ENCODE assay signal across 10 cellular contexts in genomic region chr9:114607671-114608524, GRCh38. TPM values are rescaled to one million over a fixed set of nuclear protein-coding genes. Genes with fewer than 3 reads are reported as not detected.
DNase-seq lines count a peak whose midpoint lies in the region; ATAC-seq, FAIRE-seq and TF ChIP-seq lines count a peak whose summit lies in the region.
"Had no signal": no experiment of that assay in that cellular context is flagged by ENCODE, and none has a peak within 500 bp of the region (broad histone marks: within the 10 kb centered on the region; RNA-seq: fewer than 3 reads in every experiment).

No MANE protein-coding gene starts in this region.

- H4K8ac ChIP-seq in trophoblast cell (ENCODE audit: low read depth, low read length), result no peak overlapping the region

- FAIRE-seq in GM19239 (lab: Jason Lieb, UNC), result peak; percentile 37

- H3K4me3 ChIP-seq in MM.1S (ENCODE audit: low read length), result no peak overlapping the region
- H3K4me3 ChIP-seq in trophoblast cell (ENCODE audit: low read depth, low read length), result no peak overlapping the region

- no peak overlapping the region for H2BK5ac ChIP-seq in trophoblast cell (ENCODE audit: low read depth, low read length, poor library complexity)

- peak overlapping the region; percentile 59 for H2BK12ac ChIP-seq in trophoblast cell (ENCODE audit: low read length)

- H4K12ac ChIP-seq in trophoblast cell (ENCODE audit: low read depth, low read length), result no peak overlapping the region

- no peak overlapping the region for H3K18ac ChIP-seq in trophoblast cell (ENCODE audit: low read length)

- H3K4me2 ChIP-seq in MM.1S (ENCODE audit: low read depth, low read length), result no peak overlapping the region; the same call in 1 of the 2 replicates
- no peak overlapping the region for H3K4me2 ChIP-seq in trophoblast cell (ENCODE audit: low read length)

- no peak overlapping the region for H3K23ac ChIP-seq in trophoblast cell (ENCODE audit: low read length)

- H2AK5ac ChIP-seq in trophoblast cell (ENCODE audit: low read length), result peak overlapping the region; percentile 44

- ATAC-seq in HG02610 (IDR thresholded peaks at IDR 0.05; ENCODE audit: unreplicated experiment), result peak; percentile 46

- H3K14ac ChIP-seq in trophoblast cell (ENCODE audit: low read length), result no peak overlapping the region

- DNase-seq in GM19239 (ENCODE audit: insufficient read length, low spot score) (no peak), MM.1S (no peak), trophoblast cell (no peak), SW 1271 (lab: John Stamatoyannopoulos, UW) (no peak), COR-L47 (lab: John Stamatoyannopoulos, UW) (no peak), NOMO-1 (lab: John Stamatoyannopoulos, UW; ENCODE audit: unreplicated experiment in 2 of 2) (no peak)
- DNase-seq: activated CD4-positive, alpha-beta T cell treated with anti-CD3 and anti-CD28 coated beads for 4 hours; DND-41; NCI-H1930 had no signal

- no peaks in the 10 kb centered on the region for H4K20me1 ChIP-seq in MM.1S (ENCODE audit: insufficient read depth, low read length)

- H3K9ac ChIP-seq in MM.1S (ENCODE audit: low read length) (no peak overlapping the region), trophoblast cell (ENCODE audit: low read length) (no peak overlapping the region)

- H2AFZ ChIP-seq in MM.1S (ENCODE audit: low read length) (no peak overlapping the region), trophoblast cell (ENCODE audit: insufficient read depth, low read length, poor library complexity) (no peak overlapping the region)

- H3F3A ChIP-seq in MM.1S (ENCODE audit: insufficient read depth, low read length), result peaks cover 26% of the 10 kb centered on the region

- H3K4ac ChIP-seq in trophoblast cell (ENCODE audit: low read depth, low read length), result no peak overlapping the region

- no peaks in the 10 kb centered on the region for H3K9me3 ChIP-seq in MM.1S (replicated peaks; ENCODE audit: insufficient read depth, low read length)
- H3K9me3 ChIP-seq in trophoblast cell (ENCODE audit: insufficient read depth, low read depth, low read length), result no peaks in the 10 kb centered on the region

- no peak overlapping the region for H4K91ac ChIP-seq in trophoblast cell (ENCODE audit: low read depth, low read length)

- H3K9me2 ChIP-seq in MM.1S (replicated peaks; ENCODE audit: insufficient read depth, low read length), result no peaks in the 10 kb centered on the region

- H3K4me1 ChIP-seq in MM.1S (ENCODE audit: low read length) (peaks cover 30% of the 10 kb centered on the region), trophoblast cell (ENCODE audit: control insufficient read depth in 1 of 2, insufficient read depth in 2 of 2, low read length in 2 of 2) (peaks cover 18 to 24% of the 10 kb centered on the region in 2 experiments)

- peak overlapping the region; percentile 23; the same call in 1 of the 2 replicates for H3K27ac ChIP-seq in MM.1S (ENCODE audit: low read length)
- H3K27ac ChIP-seq in trophoblast cell (ENCODE audit: low read depth, low read length), result no peak overlapping the region

- H3K27me3 ChIP-seq in MM.1S (replicated peaks; ENCODE audit: insufficient read depth, low read length), result no peaks in the 10 kb centered on the region
- H3K27me3 ChIP-seq in trophoblast cell (ENCODE audit: insufficient read depth, low read length), result no peaks in the 10 kb centered on the region

- no peak for TF ChIP-seq CTCF in MM.1S (IDR thresholded peaks at IDR 0.05; ENCODE audit: low read length)

- H3K79me1 ChIP-seq in trophoblast cell (ENCODE audit: low read length), result peaks cover 11% of the 10 kb centered on the region

- H3K79me2 ChIP-seq in MM.1S (ENCODE audit: low read length) (peaks cover 24% of the 10 kb centered on the region), trophoblast cell (ENCODE audit: control insufficient read depth, insufficient read depth, low read length, poor library complexity) (peaks cover 2% of the 10 kb centered on the region)

- no peaks in the 10 kb centered on the region for H3K36me3 ChIP-seq in MM.1S (replicated peaks; ENCODE audit: insufficient read depth, low read length)
- no peaks in the 10 kb centered on the region for H3K36me3 ChIP-seq in trophoblast cell (ENCODE audit: control insufficient read depth in 1 of 2, insufficient read depth in 2 of 2, low read length in 2 of 2)

- H2BK120ac ChIP-seq in trophoblast cell (ENCODE audit: insufficient read depth, low read length, poor library complexity), result no peak overlapping the region

- 100% methylated on average over 1 of the region's 6 CpGs for WGBS in trophoblast cell (ENCODE audit: extremely low coverage, insufficient coverage, insufficient read length)

RNA-seq across cellular contexts. Expression of gene TMEM268, which starts 3.2 kb away (rescaled TPM):
- 7.5 and 8.4 TPM in 2 replicates for polyA plus RNA-seq in trophoblast cell (2013)

RNA-seq across cellular contexts. Expression of gene ATP6V1G1, which starts 20.3 kb away (rescaled TPM):
- polyA plus RNA-seq in trophoblast cell (2013), result 342 and 358 TPM in 2 replicates

RNA-seq across cellular contexts. Expression of gene TEX53, which starts 49.7 kb away (rescaled TPM):
- not detected in 2 replicates for polyA plus RNA-seq in trophoblast cell (2013)
